In the genomic region with DNA sequence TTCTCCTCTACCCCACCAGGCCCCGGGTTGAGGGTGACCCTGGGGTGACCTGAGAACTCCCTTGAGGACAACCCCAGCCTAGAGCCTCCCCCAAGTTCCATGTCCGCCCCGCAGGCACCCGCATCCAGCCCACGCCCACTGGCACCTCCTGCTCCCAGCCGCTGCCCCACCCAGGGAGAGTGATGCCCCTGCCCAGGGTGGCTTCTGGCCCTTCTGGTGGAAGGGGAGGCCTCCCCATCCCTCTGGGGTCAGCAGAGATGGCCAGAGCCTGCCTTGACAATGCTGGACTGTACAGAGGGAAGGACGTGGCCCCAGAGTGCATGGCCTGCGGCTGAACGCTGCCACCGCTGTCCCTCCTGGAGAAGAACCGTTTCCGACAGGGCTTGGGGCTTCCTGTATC, we compare ENCODE assay signal across 37 cellular contexts. TPM values are rescaled to one million over a fixed set of nuclear protein-coding genes. Genes with fewer than 3 reads are reported as not detected.
"Had no signal": no experiment of that assay in that cellular context is flagged by ENCODE, and none has a peak within 500 bp of the region (broad histone marks: within the 10 kb centered on the region; RNA-seq: fewer than 3 reads in every experiment).

No MANE protein-coding gene starts in this region.

- H3K4me2 ChIP-seq: KMS-11 had no signal

- H3K36me3 ChIP-seq: MG63 had no signal

- DNase-seq: Karpas-422, KBM-7, KG1, MG63, MM.1S, MV-4-11, NCI-H1048, NCI-H1092, NCI-H1092 treated with DMSO at 0.1 percent for 48 hours, NCI-H1105, NCI-H1105 treated with DMSO at 0.1 percent for 48 hours, NCI-H1417, NCI-H1417 treated with DMSO at 0.1 percent for 48 hours, NCI-H1436, NCI-H1436 treated with DMSO at 0.1 percent for 48 hours, NCI-H146, NCI-H1694, NCI-H1694 treated with DMSO at 0.1 percent for 48 hours, NCI-H187, NCI-H187 treated with DMSO at 0.1 percent for 48 hours, NCI-H1930, NCI-H2029, NCI-H2029 treated with DMSO at 0.1 percent for 48 hours, NCI-H2081, NCI-H2081 treated with DMSO at 0.1 percent for 48 hours, NCI-H2107, NCI-H2171, NCI-H2171 treated with DMSO at 0.1 percent for 48 hours, NCI-H2227 treated with DMSO at 0.1 percent for 48 hours, NCI-H226, NCI-H345, NCI-H446, NCI-H446 treated with DMSO at 0.1 percent for 48 hours had no signal

- H3K27ac ChIP-seq: KMS-11 had no signal

- H3K27me3 ChIP-seq: MG63 had no signal

- H3K9me3 ChIP-seq: MG63 had no signal

- H3K9ac ChIP-seq: KMS-11 had no signal

- H3K4me3 ChIP-seq: MG63 had no signal

RNA-seq across cellular contexts. Expression of a gene that starts 1.1 kb away (rescaled TPM):
- total RNA-seq: LHCN-M2 had no signal

RNA-seq across cellular contexts. Expression of a gene that starts 11.7 kb away (rescaled TPM):
- total RNA-seq: LHCN-M2, M059J, MCF 10A had no signal
